ENCODE assay signal across 34 cellular contexts in the genomic region with DNA sequence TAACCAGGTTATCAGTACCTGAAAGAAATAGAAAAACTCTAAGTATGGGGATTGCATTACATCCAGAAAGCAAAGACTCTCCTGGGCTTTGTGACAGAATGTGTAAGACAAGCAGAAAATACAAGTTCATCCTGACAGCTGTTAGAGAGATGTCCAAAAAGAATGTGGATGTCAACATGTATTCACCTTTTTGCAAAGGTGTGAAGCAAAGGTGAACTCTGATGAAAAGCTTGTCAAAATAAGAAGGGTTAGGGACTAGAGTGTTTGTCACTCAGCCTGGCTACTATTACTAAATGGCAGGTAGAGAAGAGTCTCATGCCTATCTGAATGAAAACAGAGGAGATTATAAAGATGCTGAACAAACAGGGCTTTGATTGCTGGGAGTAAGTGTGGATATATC.
"Had no signal": no experiment of that assay in that cellular context is flagged by ENCODE, and none has a peak within 500 bp of the region (broad histone marks: within the 10 kb centered on the region; RNA-seq: fewer than 3 reads in every experiment).

No MANE protein-coding gene starts in this region.

- H3K9me3 ChIP-seq: adrenal gland, ascending aorta, body of pancreas had no signal

- H3K4me1 ChIP-seq: adrenal gland, ascending aorta, body of pancreas, breast epithelium had no signal

- H3K4me3 ChIP-seq: adrenal gland, ascending aorta, body of pancreas, breast epithelium, cardiac muscle cell had no signal

- FAIRE-seq: astrocyte, bronchial epithelial cell had no signal

- ATAC-seq: activated naive CD4-positive, alpha-beta T cell treated with anti-CD3 and anti-CD28 coated beads, Interleukin-2, amount 50 U/mL, for 72 hours; activated naive CD8-positive, alpha-beta T cell treated with anti-CD3 and anti-CD28 coated beads, Interleukin-2, amount 50 U/mL, for 24 hours; activated T-cell treated with anti-CD3 and anti-CD28 coated beads, Interleukin-2, amount 50 U/mL, for 4 hours; activated T-cell treated with anti-CD3 and anti-CD28 coated beads, Interleukin-2, amount 50 U/mL, for 72 hours; activated T-helper 17 cell treated with anti-CD3 and anti-CD28 coated beads, Interleukin-2, amount 50 U/mL, for 72 hours; body of pancreas had no signal

- H3K36me3 ChIP-seq: adrenal gland, ascending aorta, brain microvascular endothelial cell, breast epithelium, cardiac muscle cell had no signal

- H3K27me3 ChIP-seq: adrenal gland, ascending aorta, body of pancreas, brain microvascular endothelial cell, breast epithelium, cardiac muscle cell had no signal

- DNase-seq: activated effector memory CD4-positive, alpha-beta T cell treated with anti-CD3 and anti-CD28 coated beads, Interleukin-2, amount 50 U/mL, for 16 hours; activated effector memory CD4-positive, alpha-beta T cell treated with Interleukin-2 at 50 U/mL for 16 hours; activated gamma-delta T cell; activated gamma-delta T cell treated with Interleukin-2 at 50 U/mL for 16 hours; activated naive CD4-positive, alpha-beta T cell; activated naive CD4-positive, alpha-beta T cell treated with anti-CD3 and anti-CD28 coated beads for 36 hours; activated naive CD4-positive, alpha-beta T cell treated with anti-CD3 and anti-CD28 coated beads, Interleukin-2, amount 10 ng/mL, durations not matched to agents 7 days and 5 days; activated naive CD4-positive, alpha-beta T cell treated with anti-CD3 and anti-CD28 coated beads, Interleukin-2, amount 50 U/mL, for 16 hours; activated naive CD4-positive, alpha-beta T cell treated with Interleukin-2 at 50 U/mL for 16 hours; activated naive CD8-positive, alpha-beta T cell treated with anti-CD3 and anti-CD28 coated beads for 36 hours; activated naive CD8-positive, alpha-beta T cell treated with anti-CD3 and anti-CD28 coated beads, Interleukin-2, amount 10 ng/mL, durations not matched to agents 7 days and 5 days; activated naive CD8-positive, alpha-beta T cell treated with anti-CD3 and anti-CD28 coated beads, Interleukin-2, amount 50 U/mL, for 24 hours; activated T-cell treated with anti-CD3 and anti-CD28 coated beads, Interleukin-2, amount 50 U/mL, for 1 hour; activated T-cell treated with anti-CD3 and anti-CD28 coated beads, Interleukin-2, amount 50 U/mL, for 24 hours; activated T-cell treated with anti-CD3 and anti-CD28 coated beads, Interleukin-2, amount 50 U/mL, for 4 hours; activated T-cell treated with anti-CD3 and anti-CD28 coated beads, Interleukin-2, amount 50 U/mL, for 48 hours; activated T-cell treated with anti-CD3 and anti-CD28 coated beads, Interleukin-2, amount 50 U/mL, for 72 hours; adrenal gland; amniotic stem cell; amygdala; anterior cingulate cortex; aorta; body of pancreas; brain microvascular endothelial cell; caudate nucleus; central memory CD4-positive, alpha-beta T cell; cerebellar nuclear complex had no signal

- H3K27ac ChIP-seq: adrenal gland, ascending aorta, body of pancreas, brain microvascular endothelial cell, breast epithelium, cardiac muscle cell had no signal
